In the genomic region with DNA sequence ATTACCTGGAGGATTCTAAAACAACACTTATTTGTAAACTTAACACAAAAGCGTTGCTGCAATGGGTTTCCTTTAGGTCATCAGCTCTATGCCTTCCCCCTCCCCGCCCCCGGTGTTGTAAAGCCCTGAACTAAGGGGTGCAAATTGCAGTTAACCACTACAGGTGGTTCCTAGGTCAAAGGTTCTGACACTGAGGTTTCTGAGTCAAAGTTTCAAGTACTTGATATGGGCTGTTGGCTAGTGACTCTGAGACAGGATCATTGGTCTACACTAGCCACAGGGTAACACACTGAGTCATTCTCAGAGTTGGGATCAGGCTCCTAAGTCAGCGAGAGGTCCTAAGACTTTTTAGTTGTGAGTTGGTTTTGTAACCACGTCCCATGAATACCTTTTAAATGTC, we compare ENCODE assay signal across 10 cellular contexts. TPM values are rescaled to one million over a fixed set of nuclear protein-coding genes. Genes with fewer than 3 reads are reported as not detected.
DNase-seq lines count a peak whose midpoint lies in the region; ATAC-seq and TF ChIP-seq lines count a peak whose summit lies in the region.
"Had no signal": no experiment of that assay in that cellular context is flagged by ENCODE, and none has a peak within 500 bp of the region (broad histone marks: within the 10 kb centered on the region; RNA-seq: fewer than 3 reads in every experiment).

No MANE protein-coding gene starts in this region.

- no peak for TF ChIP-seq CTCF in BE2C (IDR thresholded peaks at IDR 0.05; ENCODE audit: low read depth, low read length)

- no peaks in the 10 kb centered on the region for H3K27me3 ChIP-seq in BE2C

- H3K4me3 ChIP-seq in BE2C (ENCODE audit: low read depth, low read length): no peak overlapping the region

- H3K9me3 ChIP-seq in BE2C: no peaks in the 10 kb centered on the region

- no peaks in the 10 kb centered on the region for H3K36me3 ChIP-seq in BE2C

- H3K4me1 ChIP-seq in BE2C: no peaks in the 10 kb centered on the region
- H3K4me1 ChIP-seq: parathyroid adenoma had no signal

- ATAC-seq in HG03060 (IDR thresholded peaks at IDR 0.05; ENCODE audit: low read depth, unreplicated experiment): peak; percentile 77
- ATAC-seq: PC-3 had no signal

- DNase-seq in stimulated activated CD4-positive, alpha-beta T cell treated with anti-CD3 and anti-CD28 coated beads, Interleukin-15, amount 100 ng/mL, for 48 hours (ENCODE audit: low read depth in 2 of 2): peak; percentile 35
- DNase-seq in stimulated activated CD4-positive, alpha-beta T cell treated with anti-CD3 and anti-CD28 coated beads, Interleukin-4, amount 100 ng/mL, for 1 hour: no peak
- peak; percentile 78 for DNase-seq in activated CD8-positive, alpha-beta memory T cell treated with anti-CD3 and anti-CD28 coated beads, Interleukin-2, amount 50 U/mL, for 48 hours
- DNase-seq in NAMALWA (ENCODE audit: low spot score) (no peak), H4 (ENCODE audit: low spot score) (no peak), BE2C (no peak), NCI-H1930 (lab: John Stamatoyannopoulos, UW) (no peak)
- DNase-seq: PC-3 had no signal

RNA-seq across cellular contexts. Expression of a gene that starts 15.4 kb away (rescaled TPM):
- not detected in 2 replicates for total RNA-seq in H4 (2014; rRNA removed; shearing (Covaris generic))
- not detected for polyA plus RNA-seq in BE2C (2012; ENCODE audit: insufficient read depth, insufficient read length, low read depth)

RNA-seq across cellular contexts. Expression of a gene that starts 36.8 kb away (rescaled TPM):
- 0.06 TPM in 1 of 2 replicates, not detected in the other for total RNA-seq in H4 (2014; rRNA removed; shearing (Covaris generic))
- polyA plus RNA-seq in BE2C (2012; ENCODE audit: insufficient read depth, insufficient read length, low read depth): not detected

RNA-seq across cellular contexts. Expression of a gene that starts 56.7 kb away (rescaled TPM):
- total RNA-seq in H4 (2014; rRNA removed; shearing (Covaris generic)): 15.7 and 15.8 TPM in 2 replicates
- 3.0 TPM for polyA plus RNA-seq in BE2C (2012; ENCODE audit: insufficient read depth, insufficient read length, low read depth)

Comparison
In these comparisons a context has a peak if more than half of its experiments do, and no peak if none do; other contexts are left out.
1. DNase-seq: peak in stimulated activated CD4-positive, alpha-beta T cell treated with anti-CD3 and anti-CD28 coated beads, Interleukin-15, amount 100 ng/mL, for 48 hours (2 of 2) and activated CD8-positive, alpha-beta memory T cell treated with anti-CD3 and anti-CD28 coated beads, Interleukin-2, amount 50 U/mL, for 48 hours (single experiment); none in stimulated activated CD4-positive, alpha-beta T cell treated with anti-CD3 and anti-CD28 coated beads, Interleukin-4, amount 100 ng/mL, for 1 hour (single experiment), NAMALWA (single experiment), H4 (single experiment), BE2C (single experiment) and NCI-H1930 (0 of 2).